In genomic region chr17:17822189-17822978, GRCh38 we compare ENCODE assay signal across 8 cellular contexts. TPM values are rescaled to one million over a fixed set of nuclear protein-coding genes. Genes with fewer than 3 reads are reported as not detected.
DNase-seq lines count a peak whose midpoint lies in the region; ATAC-seq and TF ChIP-seq lines count a peak whose summit lies in the region.

No MANE protein-coding gene starts in this region.

- peak overlapping the region in 1 of 2 donors; percentile 51 for H3K27ac Mint-ChIP-seq in natural killer cell treated with Interleukin-12 subunit alpha and Interleukin-12 subunit beta and Interleukin-15 and Interleukin-18, amount 100 ng/mL, for 72 hours

- no peak for TF ChIP-seq CTCF in BJ (IDR thresholded peaks at IDR 0.05; ENCODE audit: insufficient read depth, low read depth, low read length)

- no peak for ATAC-seq in natural killer cell treated with Interleukin-12 subunit alpha and Interleukin-12 subunit beta and Interleukin-15 and Interleukin-18, amount 100 ng/mL, for 72 hours
- ATAC-seq in HG02588 (IDR thresholded peaks at IDR 0.05; ENCODE audit: unreplicated experiment) (no peak), HG03442 (IDR thresholded peaks at IDR 0.05; ENCODE audit: unreplicated experiment) (no peak), HG02970 (IDR thresholded peaks at IDR 0.05; ENCODE audit: low FRiP score, unreplicated experiment) (no peak)

- H3K4me1 Mint-ChIP-seq in natural killer cell treated with Interleukin-12 subunit alpha and Interleukin-12 subunit beta and Interleukin-15 and Interleukin-18, amount 100 ng/mL, for 72 hours (ENCODE audit: low read depth in 2 of 2), result peaks cover 48 to 58% of the 10 kb centered on the region in 2 donors

- POLR2A ChIA-PET in BJ (lab: Charles Lee), result interaction anchor here (0.6 kb wide), 2 partner anchors 12 to 79 kb away, joined by 4 to 9 read pairs; no protein-coding TSS in a partner anchor

- H3K36me3 ChIP-seq in BJ (ENCODE audit: control insufficient read depth, insufficient read depth, low read length), result peaks cover 23% of the 10 kb centered on the region
- peaks cover 2% of the 10 kb centered on the region for H3K36me3 ChIP-seq in endocrine pancreas (ENCODE audit: control insufficient read depth, insufficient read depth, low read length)

- H3K4me1 ChIP-seq in endocrine pancreas (ENCODE audit: control insufficient read depth, insufficient read depth, low read length), result no peaks in the 10 kb centered on the region

- DNase-seq in BJ (ENCODE audit: low read depth) (peak; percentile 49), NCI-H446 treated with DMSO at 0.1 percent for 48 hours (lab: John Stamatoyannopoulos, UW) (peak; percentile 41), cortex of kidney (lab: John Stamatoyannopoulos, UW) (no peak)
- DNase-seq in natural killer cell treated with Interleukin-12 subunit alpha and Interleukin-12 subunit beta and Interleukin-15 and Interleukin-18, amount 100 ng/mL, for 72 hours (ENCODE audit: low spot score), result no peak

- H3K4me3 ChIP-seq in BJ (ENCODE audit: low read depth, low read length), result no peak overlapping the region
- H3K4me3 ChIP-seq in endocrine pancreas (ENCODE audit: control insufficient read depth, insufficient read depth, low read length), result peak overlapping the region; percentile 70

- H3K9me3 ChIP-seq in endocrine pancreas (ENCODE audit: control insufficient read depth, low read length), result no peaks in the 10 kb centered on the region

- H3K9me3 Mint-ChIP-seq in natural killer cell treated with Interleukin-12 subunit alpha and Interleukin-12 subunit beta and Interleukin-15 and Interleukin-18, amount 100 ng/mL, for 72 hours, result no peaks in the 10 kb centered on the region

- no peaks in the 10 kb centered on the region for H3K27me3 Mint-ChIP-seq in natural killer cell treated with Interleukin-12 subunit alpha and Interleukin-12 subunit beta and Interleukin-15 and Interleukin-18, amount 100 ng/mL, for 72 hours

- CTCF ChIA-PET in BJ (lab: Yijun Ruan, JAX), result interaction anchor here (1.3 to 1.7 kb wide), 2 partner anchors 10 to 13 kb away, joined by 3 to 10 read pairs; no protein-coding TSS in a partner anchor

- H3K9ac ChIP-seq in endocrine pancreas (ENCODE audit: control insufficient read depth, insufficient read depth, low read length), result peak overlapping the region; percentile 97

- H3K27me3 ChIP-seq in BJ (ENCODE audit: control insufficient read depth, insufficient read depth, low read length) (no peaks in the 10 kb centered on the region), endocrine pancreas (ENCODE audit: control insufficient read depth, insufficient read depth, low read length) (no peaks in the 10 kb centered on the region)

- no peaks in the 10 kb centered on the region for H3K36me3 Mint-ChIP-seq in natural killer cell treated with Interleukin-12 subunit alpha and Interleukin-12 subunit beta and Interleukin-15 and Interleukin-18, amount 100 ng/mL, for 72 hours

- H3K4me3 Mint-ChIP-seq in natural killer cell treated with Interleukin-12 subunit alpha and Interleukin-12 subunit beta and Interleukin-15 and Interleukin-18, amount 100 ng/mL, for 72 hours, result peak overlapping the region; percentile 34

RNA-seq across cellular contexts. Expression of gene SREBF1, which starts 14.4 kb away (rescaled TPM):
- 14.2 and 27.7 TPM in 2 replicates for polyA plus RNA-seq in BJ (2011; rRNA removed)
- polyA minus RNA-seq in BJ (2011; rRNA and poly(A)+ RNA removed), result 21.8 and 36.8 TPM in 2 replicates
- 10 to 100 TPM; 55.8 to 73.5 TPM for total RNA-seq in natural killer cell treated with Interleukin-12 subunit alpha and Interleukin-12 subunit beta and Interleukin-15 and Interleukin-18, amount 100 ng/mL, for 72 hours

Comparison
In these comparisons a context has a peak if more than half of its experiments do, and no peak if none do; other contexts are left out.
1. DNase-seq: peak in BJ (single experiment) and NCI-H446 treated with DMSO at 0.1 percent for 48 hours (single experiment); none in natural killer cell treated with Interleukin-12 subunit alpha and Interleukin-12 subunit beta and Interleukin-15 and Interleukin-18, amount 100 ng/mL, for 72 hours (single experiment) and cortex of kidney (single experiment).